31 cellular contexts compared by ENCODE assay signal in genomic region chr11:115577701-115578100, GRCh38.
"Had no signal": no experiment of that assay in that cellular context is flagged by ENCODE, and none has a peak within 500 bp of the region (broad histone marks: within the 10 kb centered on the region; RNA-seq: fewer than 3 reads in every experiment).

No MANE protein-coding gene starts in this region.

- H3K27ac ChIP-seq: adrenal gland, body of pancreas, cardiac muscle cell, colonic mucosa, dorsolateral prefrontal cortex, WERI-Rb-1 had no signal

- H3K27ac Mint-ChIP-seq: activated B cell treated with CpG ODN at 0.5 μM for 24 hours; activated CD8-positive, alpha-beta T cell treated with anti-CD3 and anti-CD28 coated beads for 36 hours; activated naive CD4-positive, alpha-beta T cell treated with anti-CD3 and anti-CD28 coated beads, Interleukin-2, amount 50 U/mL, for 24 hours; activated naive CD8-positive, alpha-beta T cell treated with anti-CD3 and anti-CD28 coated beads for 36 hours; activated naive CD8-positive, alpha-beta T cell treated with anti-CD3 and anti-CD28 coated beads, Interleukin-2, amount 50 U/mL, for 24 hours; activated T-helper 17 cell treated with anti-CD3 and anti-CD28 coated beads, Interleukin-2, amount 50 U/mL, for 72 hours; endodermal cell; T-helper 17 cell had no signal

- H3K9me3 Mint-ChIP-seq: activated B cell treated with CpG ODN at 0.5 μM for 24 hours; activated CD8-positive, alpha-beta T cell treated with anti-CD3 and anti-CD28 coated beads for 36 hours; activated naive CD4-positive, alpha-beta T cell treated with anti-CD3 and anti-CD28 coated beads, Interleukin-2, amount 50 U/mL, for 24 hours; activated naive CD8-positive, alpha-beta T cell treated with anti-CD3 and anti-CD28 coated beads, Interleukin-2, amount 50 U/mL, for 24 hours; activated T-cell treated with anti-CD3 and anti-CD28 coated beads, Interleukin-2, amount 50 U/mL, for 4 hours; activated T-helper 17 cell treated with anti-CD3 and anti-CD28 coated beads, Interleukin-2, amount 50 U/mL, for 72 hours; endodermal cell; T-helper 2 cell treated with Interferon-gamma antibody and Interleukin-4, amounts not matched to agents 5 μg/mL and 100 μg/mL, for 36 hours had no signal

- H3K36me3 Mint-ChIP-seq: activated naive CD4-positive, alpha-beta T cell treated with anti-CD3 and anti-CD28 coated beads, Interleukin-2, amount 50 U/mL, for 24 hours; activated naive CD8-positive, alpha-beta T cell treated with anti-CD3 and anti-CD28 coated beads for 36 hours had no signal

- H3K4me1 Mint-ChIP-seq: activated B cell treated with CpG ODN at 0.5 μM for 24 hours; activated naive CD4-positive, alpha-beta T cell treated with anti-CD3 and anti-CD28 coated beads, Interleukin-2, amount 50 U/mL, for 24 hours; activated naive CD8-positive, alpha-beta T cell treated with anti-CD3 and anti-CD28 coated beads for 36 hours; activated naive CD8-positive, alpha-beta T cell treated with anti-CD3 and anti-CD28 coated beads, Interleukin-2, amount 50 U/mL, for 24 hours; activated T-helper 17 cell treated with anti-CD3 and anti-CD28 coated beads, Interleukin-2, amount 50 U/mL, for 72 hours; T-helper 17 cell had no signal

- H3K4me3 ChIP-seq: adrenal gland, body of pancreas, cardiac muscle cell, colonic mucosa, dorsolateral prefrontal cortex had no signal

- H3K36me3 ChIP-seq: adrenal gland, cardiac muscle cell, colonic mucosa, WERI-Rb-1 had no signal

- H3K4me3 Mint-ChIP-seq: activated B cell treated with CpG ODN at 0.5 μM for 24 hours; activated CD8-positive, alpha-beta T cell treated with anti-CD3 and anti-CD28 coated beads for 36 hours; activated naive CD4-positive, alpha-beta T cell treated with anti-CD3 and anti-CD28 coated beads, Interleukin-2, amount 50 U/mL, for 24 hours; activated naive CD8-positive, alpha-beta T cell treated with anti-CD3 and anti-CD28 coated beads for 36 hours; activated naive CD8-positive, alpha-beta T cell treated with anti-CD3 and anti-CD28 coated beads, Interleukin-2, amount 50 U/mL, for 24 hours; activated T-cell treated with anti-CD3 and anti-CD28 coated beads, Interleukin-2, amount 50 U/mL, for 4 hours; activated T-helper 17 cell treated with anti-CD3 and anti-CD28 coated beads, Interleukin-2, amount 50 U/mL, for 72 hours; endodermal cell; T-helper 17 cell; T-helper 2 cell treated with Interferon-gamma antibody and Interleukin-4, amounts not matched to agents 5 μg/mL and 100 μg/mL, for 36 hours had no signal

- H3K9me3 ChIP-seq: adrenal gland, body of pancreas, colonic mucosa had no signal

- H3K4me1 ChIP-seq: adrenal gland, body of pancreas, colonic mucosa had no signal

- H3K27me3 ChIP-seq: adrenal gland, body of pancreas, cardiac muscle cell, colonic mucosa had no signal

- DNase-seq: activated B cell treated with CpG ODN at 0.5 μM for 24 hours; activated CD4-positive, alpha-beta T cell treated with anti-CD3 and anti-CD28 coated beads for 48 hours; activated CD4-positive, alpha-beta T cell treated with anti-CD3 and anti-CD28 coated beads, Interleukin-2, amount 50 U/mL, for 1 hour; activated CD4-positive, alpha-beta T cell treated with anti-CD3 and anti-CD28 coated beads, Interleukin-2, amount 50 U/mL, for 48 hours; activated CD8-positive, alpha-beta memory T cell treated with anti-CD3 and anti-CD28 coated beads for 24 hours; activated CD8-positive, alpha-beta T cell treated with anti-CD3 and anti-CD28 coated beads for 36 hours; activated effector memory CD4-positive, alpha-beta T cell treated with Interleukin-2 at 50 U/mL for 16 hours; activated gamma-delta T cell treated with Interleukin-2 at 50 U/mL for 16 hours; activated naive CD4-positive, alpha-beta T cell treated with Interleukin-2 at 50 U/mL for 16 hours; activated naive CD8-positive, alpha-beta T cell treated with anti-CD3 and anti-CD28 coated beads for 36 hours; activated naive CD8-positive, alpha-beta T cell treated with anti-CD3 and anti-CD28 coated beads, Interleukin-2, amount 50 U/mL, for 24 hours; activated T-cell treated with anti-CD3 and anti-CD28 coated beads, Interleukin-2, amount 50 U/mL, for 4 hours; amygdala; aorta; body of pancreas; central memory CD4-positive, alpha-beta T cell; cerebellar nuclear complex; colonic mucosa; dorsolateral prefrontal cortex; effector memory CD4-positive, alpha-beta T cell; endodermal cell; foreskin fibroblast; T-helper 1 cell; T-helper 17 cell; T1000; WERI-Rb-1 had no signal

- H3K27me3 Mint-ChIP-seq: activated B cell treated with CpG ODN at 0.5 μM for 24 hours; activated CD8-positive, alpha-beta T cell treated with anti-CD3 and anti-CD28 coated beads for 36 hours; activated naive CD4-positive, alpha-beta T cell treated with anti-CD3 and anti-CD28 coated beads, Interleukin-2, amount 50 U/mL, for 24 hours; activated T-helper 17 cell treated with anti-CD3 and anti-CD28 coated beads, Interleukin-2, amount 50 U/mL, for 72 hours; T-helper 17 cell had no signal
